ENCODE assay signal across 8 cellular contexts in genomic region chr16:4801962-4802658, GRCh38.
A peak's percentile ranks its signal among the peaks of the same experiment; 100 is the strongest.
DNase-seq lines count a peak whose midpoint lies in the region; TF ChIP-seq lines count a peak whose summit lies in the region.

A gene with protein sequence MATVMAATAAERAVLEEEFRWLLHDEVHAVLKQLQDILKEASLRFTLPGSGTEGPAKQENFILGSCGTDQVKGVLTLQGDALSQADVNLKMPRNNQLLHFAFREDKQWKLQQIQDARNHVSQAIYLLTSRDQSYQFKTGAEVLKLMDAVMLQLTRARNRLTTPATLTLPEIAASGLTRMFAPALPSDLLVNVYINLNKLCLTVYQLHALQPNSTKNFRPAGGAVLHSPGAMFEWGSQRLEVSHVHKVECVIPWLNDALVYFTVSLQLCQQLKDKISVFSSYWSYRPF (minus strand): TSS chr16:4802633. CDS start chr16:4802571, 62 bp downstream.

- peaks cover 19 to 24% of the 10 kb centered on the region in 2 donors for H3K4me1 ChIP-seq in mucosa of rectum (ENCODE audit: control insufficient read depth in 2 of 2, insufficient read depth in 2 of 2, low read length in 2 of 2)

- H3K9me3 ChIP-seq in mucosa of rectum (ENCODE audit: control insufficient read depth in 2 of 2, low read length in 2 of 2) = no peaks in the 10 kb centered on the region

- DNase-seq in COLO829 (ENCODE audit: low spot score) (peak; percentile 15), GM20000 (ENCODE audit: low spot score) (peak; percentile 90), HS-5 (ENCODE audit: low read depth) (peak; percentile 10), NOMO-1 (lab: John Stamatoyannopoulos, UW; ENCODE audit: unreplicated experiment in 2 of 2) (peak; percentile 57 to 84), activated T-cell treated with anti-CD3 and anti-CD28 coated beads for 24 hours (ENCODE audit: low read depth) (peak; percentile 59), epithelial cell of prostate (ENCODE audit: low read depth, low spot score) (peak; percentile 71)
- DNase-seq in stimulated activated CD8-positive, alpha-beta memory T cell treated with anti-CD3 and anti-CD28 coated beads, Interleukin-4, amount 100 ng/mL, for 4 hours (ENCODE audit: low read depth in 2 of 2, low spot score in 1 of 2) = peak; percentile 42 to 53

- TF ChIP-seq CTCF in GM20000 (IDR thresholded peaks at IDR 0.05; ENCODE audit: extremely low read depth, missing control alignments) = no peak

- H3K27ac ChIP-seq in epithelial cell of prostate (peak within 1 kb of the TSS; percentile 87), mucosa of rectum (ENCODE audit: low read depth in 2 of 2, low read length in 2 of 2) (peak within 1 kb of the TSS; percentile 82 to 94)

- peak within 1 kb of the TSS; percentile 69 to 72 for H3K4me3 ChIP-seq in mucosa of rectum (ENCODE audit: low read length in 2 of 2)

- peak within 1 kb of the TSS; percentile 72 to 85 for H3K9ac ChIP-seq in mucosa of rectum (ENCODE audit: low read depth in 1 of 2, low read length in 2 of 2)

- peaks cover 14 to 23% of the 10 kb centered on the region in 2 donors for H3K36me3 ChIP-seq in mucosa of rectum (ENCODE audit: control insufficient read depth in 2 of 2, insufficient read depth in 2 of 2, low read length in 2 of 2)

- H3K27me3 ChIP-seq in mucosa of rectum (ENCODE audit: control insufficient read depth in 2 of 2, insufficient read depth in 2 of 2, low read length in 2 of 2) = no peaks in the 10 kb centered on the region

Comparison
In these comparisons a context has a peak if more than half of its experiments do, and no peak if none do; other contexts are left out.
1. Peak in every context shown above with its lines: DNase-seq, H3K4me3 ChIP-seq and H3K27ac ChIP-seq.
2. DNase-seq: peak in every context shown above with its lines; median percentile 90 in GM20000; 71 in epithelial cell of prostate; 70 in NOMO-1; 59 in activated T-cell treated with anti-CD3 and anti-CD28 coated beads for 24 hours; 48 in stimulated activated CD8-positive, alpha-beta memory T cell treated with anti-CD3 and anti-CD28 coated beads, Interleukin-4, amount 100 ng/mL, for 4 hours; 15 in COLO829; 10 in HS-5.